Comparison of ENCODE assay signal across 8 cellular contexts in the genomic region with DNA sequence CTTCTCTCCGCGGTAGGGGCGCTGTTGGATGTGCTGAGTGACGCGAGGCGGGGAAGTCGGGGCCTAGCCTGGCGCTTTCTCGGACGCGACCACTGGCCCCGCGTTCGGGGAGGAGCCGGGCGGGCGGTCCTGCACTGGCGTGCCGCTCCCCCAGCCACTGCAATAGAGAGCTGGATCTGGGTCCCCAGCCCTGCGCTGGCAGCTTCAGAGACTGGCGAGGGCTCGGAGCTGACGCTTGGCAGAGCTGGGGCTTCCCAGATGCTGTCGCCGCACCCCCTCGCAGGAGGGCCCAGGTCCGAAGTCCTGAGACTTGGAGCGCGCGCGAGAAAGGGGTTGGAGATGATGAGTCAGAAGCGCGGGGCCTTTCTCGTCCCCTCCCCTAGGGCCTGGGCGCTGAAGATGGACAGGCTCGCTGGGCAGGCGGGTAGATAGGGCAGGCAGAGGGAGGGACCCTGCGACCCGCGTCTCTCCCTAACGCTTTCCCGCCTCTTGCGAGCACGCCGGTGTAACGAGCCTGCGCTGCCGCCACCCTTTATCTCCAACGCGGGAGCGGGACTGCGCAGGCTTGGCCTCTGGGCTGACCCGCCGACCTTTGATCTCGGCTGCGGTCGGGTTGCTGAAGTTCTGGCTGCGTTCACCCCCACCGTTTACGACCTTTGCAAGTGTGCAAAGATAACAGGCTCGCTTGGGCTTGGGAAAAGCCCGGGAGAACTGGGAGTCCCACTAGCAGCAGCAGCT.
DNase-seq lines count a peak whose midpoint lies in the region; ATAC-seq lines count a peak whose summit lies in the region.

No MANE protein-coding gene starts in this region.

- ATAC-seq in GM19025 (IDR thresholded peaks at IDR 0.05; ENCODE audit: low read depth, unreplicated experiment) (peak; percentile 93), HG03280 (IDR thresholded peaks at IDR 0.05; ENCODE audit: unreplicated experiment) (peak; percentile 91)
- ATAC-seq in central memory CD8-positive, alpha-beta T cell (replicated peaks; ENCODE audit: extremely low read depth, poor library complexity, severe bottlenecking) = peak; percentile 86

- H3K36me3 Mint-ChIP-seq in central memory CD8-positive, alpha-beta T cell (ENCODE audit: insufficient read depth) = peaks cover 7% of the 10 kb centered on the region

- H3K4me3 Mint-ChIP-seq in central memory CD8-positive, alpha-beta T cell = peak overlapping the region; percentile 71

- peaks cover 32% of the 10 kb centered on the region for H3K4me1 Mint-ChIP-seq in central memory CD8-positive, alpha-beta T cell

- no peaks in the 10 kb centered on the region for H3K9me3 Mint-ChIP-seq in central memory CD8-positive, alpha-beta T cell

- peaks cover 9% of the 10 kb centered on the region for H3K27me3 Mint-ChIP-seq in central memory CD8-positive, alpha-beta T cell

- DNase-seq in AG20443 (ENCODE audit: low spot score) (peak; percentile 96), NCI-H345 (lab: John Stamatoyannopoulos, UW) (peak; percentile 97), islet precursor cell (peak; percentile 98)
- peak; percentile 89 for DNase-seq in activated CD4-positive, CD25-positive, alpha-beta regulatory T cell treated with anti-CD3 and anti-CD28 coated beads, Interleukin-2, amount 50 U/mL, for 16 hours (ENCODE audit: low read depth, low spot score)
- peak; percentile 91 for DNase-seq in central memory CD8-positive, alpha-beta T cell (ENCODE audit: low spot score in 2 of 2)
- DNase-seq in stimulated activated CD4-positive, alpha-beta T cell treated with anti-CD3 and anti-CD28 coated beads, Interleukin-12 subunit alpha, Interleukin-12 subunit beta, amount 100 ng/mL, for 4 hours = peak; percentile 91

- peak overlapping the region; percentile 74 for H3K27ac Mint-ChIP-seq in central memory CD8-positive, alpha-beta T cell (ENCODE audit: low read depth)

Comparison
In these comparisons a context has a peak if more than half of its experiments do, and no peak if none do; other contexts are left out.
1. Peak in every context shown above with its lines: DNase-seq and ATAC-seq.